15 cellular contexts compared by ENCODE assay signal in the genomic region with DNA sequence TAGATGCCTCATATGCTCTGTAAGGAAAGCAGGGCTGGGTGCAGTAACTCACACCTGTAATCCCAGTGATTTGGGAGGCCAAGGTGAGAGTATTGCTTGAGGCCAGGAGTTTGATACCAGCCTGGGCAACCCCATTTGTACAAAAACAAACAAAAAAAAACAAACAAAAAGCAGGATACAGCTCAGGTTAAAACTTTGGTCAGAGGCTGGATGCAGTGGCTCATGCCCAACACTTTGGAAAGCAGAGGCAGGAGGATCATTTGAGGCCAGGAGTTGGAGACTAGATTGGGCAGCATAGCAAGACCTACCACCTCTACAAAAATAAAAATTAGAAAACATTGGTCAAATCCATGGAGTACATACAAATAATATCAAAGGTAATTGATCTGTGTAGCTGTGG. TPM values are rescaled to one million over a fixed set of nuclear protein-coding genes. Genes with fewer than 3 reads are reported as not detected.
DNase-seq lines count a peak whose midpoint lies in the region; ATAC-seq and TF ChIP-seq lines count a peak whose summit lies in the region.
"Had no signal": no experiment of that assay in that cellular context is flagged by ENCODE, and none has a peak within 500 bp of the region (broad histone marks: within the 10 kb centered on the region; RNA-seq: fewer than 3 reads in every experiment).

No MANE protein-coding gene starts in this region.

- no peaks in the 10 kb centered on the region for H3K9me3 Mint-ChIP-seq in activated naive CD8-positive, alpha-beta T cell (ENCODE audit: low read depth)
- no peaks in the 10 kb centered on the region for H3K9me3 Mint-ChIP-seq in activated naive CD8-positive, alpha-beta T cell treated with anti-CD3 and anti-CD28 coated beads for 36 hours
- H3K9me3 Mint-ChIP-seq in effector memory CD8-positive, alpha-beta T cell = no peaks in the 10 kb centered on the region
- H3K9me3 Mint-ChIP-seq in mesothelial cell of epicardium = no peaks in the 10 kb centered on the region
- H3K9me3 Mint-ChIP-seq: CD4-positive, alpha-beta memory T cell; IgD-negative memory B cell had no signal

- DNase-seq in activated naive CD8-positive, alpha-beta T cell treated with anti-CD3 and anti-CD28 coated beads for 36 hours = no peak
- no peak for DNase-seq in effector memory CD8-positive, alpha-beta T cell
- DNase-seq in mesothelial cell of epicardium (ENCODE audit: low spot score in 2 of 2, unreplicated experiment in 2 of 2) (no peak), body of pancreas (no peak), SK-N-SH (no peak)
- DNase-seq: C1 segment of cervical spinal cord; CD4-positive, alpha-beta memory T cell; DMS79; EL had no signal

- no peak for ATAC-seq in effector memory CD8-positive, alpha-beta T cell (replicated peaks)
- no peak for ATAC-seq in HG02884 (IDR thresholded peaks at IDR 0.05; ENCODE audit: unreplicated experiment)
- no peak for ATAC-seq in HG03457 (IDR thresholded peaks at IDR 0.05; ENCODE audit: unreplicated experiment)
- ATAC-seq in body of pancreas = no peak

- no peak overlapping the region for H3K4me2 ChIP-seq in SK-N-SH

- TF ChIP-seq EP300 in SK-N-SH (IDR thresholded peaks at IDR 0.05; ENCODE audit: borderline replicate concordance in 1 of 2, low read depth in 1 of 2, low read length in 1 of 2) = no peak

- no peaks in the 10 kb centered on the region for H3K27me3 Mint-ChIP-seq in activated naive CD8-positive, alpha-beta T cell
- H3K27me3 Mint-ChIP-seq in activated naive CD8-positive, alpha-beta T cell treated with anti-CD3 and anti-CD28 coated beads for 36 hours = no peaks in the 10 kb centered on the region
- H3K27me3 Mint-ChIP-seq in effector memory CD8-positive, alpha-beta T cell = no peaks in the 10 kb centered on the region
- no peaks in the 10 kb centered on the region for H3K27me3 Mint-ChIP-seq in mesothelial cell of epicardium (ENCODE audit: low read depth)
- H3K27me3 Mint-ChIP-seq: B cell; CD4-positive, alpha-beta memory T cell; IgD-negative memory B cell had no signal

- no peaks in the 10 kb centered on the region for H3K9me2 ChIP-seq in SK-N-SH

- H3K4me1 ChIP-seq in body of pancreas = peaks cover 39% of the 10 kb centered on the region
- H3K4me1 ChIP-seq in SK-N-SH (ENCODE audit: control insufficient read depth in 1 of 2, insufficient read depth in 2 of 2, low read depth in 1 of 2, low read length in 1 of 2) = peaks cover 0 to 14% of the 10 kb centered on the region in 2 experiments; a peak in 1 of 4 replicates

- intact Hi-C loops in body of pancreas (cut with DNase I) = no loop called here

- CTCF ChIA-PET in SK-N-SH (lab: Yijun Ruan, JAX) = no interaction called here

- H3K27me3 ChIP-seq in body of pancreas (no peaks in the 10 kb centered on the region), SK-N-SH (ENCODE audit: insufficient read depth) (no peaks in the 10 kb centered on the region)

- peaks cover 100% of the 10 kb centered on the region for H3K79me2 ChIP-seq in SK-N-SH (ENCODE audit: insufficient read depth)

- H3K36me3 ChIP-seq in body of pancreas (replicated peaks in 1 of 2; ENCODE audit: insufficient read depth in 1 of 2, low read depth in 2 of 2) (no peaks in the 10 kb centered on the region), SK-N-SH (replicated peaks in 1 of 2; ENCODE audit: control insufficient read depth in 1 of 2, insufficient read depth in 2 of 2, low read length in 1 of 2) (peaks cover 0 to 7% of the 10 kb centered on the region in 2 experiments)
- H3K36me3 ChIP-seq: HAP-1 had no signal

- TF ChIP-seq RAD21 in SK-N-SH (IDR thresholded peaks at IDR 0.05; ENCODE audit: low read length) = no peak

- peaks cover 55% of the 10 kb centered on the region for H3K4me1 Mint-ChIP-seq in activated naive CD8-positive, alpha-beta T cell (ENCODE audit: low read depth)
- peaks cover 40% of the 10 kb centered on the region for H3K4me1 Mint-ChIP-seq in activated naive CD8-positive, alpha-beta T cell treated with anti-CD3 and anti-CD28 coated beads for 36 hours
- peaks cover 34 to 54% of the 10 kb centered on the region in 2 donors for H3K4me1 Mint-ChIP-seq in effector memory CD8-positive, alpha-beta T cell (ENCODE audit: low read depth in 2 of 2)
- peaks cover 11% of the 10 kb centered on the region for H3K4me1 Mint-ChIP-seq in mesothelial cell of epicardium

- H3K4me3 Mint-ChIP-seq in activated naive CD8-positive, alpha-beta T cell = peak overlapping the region; percentile 12
- H3K4me3 Mint-ChIP-seq in activated naive CD8-positive, alpha-beta T cell treated with anti-CD3 and anti-CD28 coated beads for 36 hours = no peak overlapping the region
- H3K4me3 Mint-ChIP-seq in effector memory CD8-positive, alpha-beta T cell = no peak overlapping the region
- no peak overlapping the region for H3K4me3 Mint-ChIP-seq in mesothelial cell of epicardium
- H3K4me3 Mint-ChIP-seq: B cell had no signal

- H3K4me3 ChIP-seq in body of pancreas (no peak overlapping the region), SK-N-SH (ENCODE audit: low read depth in 2 of 2, low read length in 1 of 2) (no peak overlapping the region)
- H3K4me3 ChIP-seq: HAP-1 had no signal

- H3K9me3 ChIP-seq in body of pancreas = no peaks in the 10 kb centered on the region
- no peaks in the 10 kb centered on the region for H3K9me3 ChIP-seq in SK-N-SH
- H3K9me3 ChIP-seq: HAP-1 had no signal

- no peak overlapping the region for H3K9ac ChIP-seq in SK-N-SH

- H4K20me1 ChIP-seq in SK-N-SH (ENCODE audit: insufficient read depth) = peaks cover 91% of the 10 kb centered on the region

- no peak overlapping the region for H2AFZ ChIP-seq in SK-N-SH (ENCODE audit: low read depth)

- TF ChIP-seq CTCF in mesothelial cell of epicardium (IDR thresholded peaks at IDR 0.05; ENCODE audit: unreplicated experiment) (no peak), body of pancreas (IDR thresholded peaks at IDR 0.05) (no peak), SK-N-SH (IDR thresholded peaks at IDR 0.05) (no peak)

- H3K36me3 Mint-ChIP-seq in activated naive CD8-positive, alpha-beta T cell = peaks cover 2% of the 10 kb centered on the region
- peaks cover 4% of the 10 kb centered on the region for H3K36me3 Mint-ChIP-seq in activated naive CD8-positive, alpha-beta T cell treated with anti-CD3 and anti-CD28 coated beads for 36 hours
- peaks cover 13% of the 10 kb centered on the region for H3K36me3 Mint-ChIP-seq in effector memory CD8-positive, alpha-beta T cell (ENCODE audit: insufficient read depth)
- no peaks in the 10 kb centered on the region for H3K36me3 Mint-ChIP-seq in mesothelial cell of epicardium

- no peaks in the 10 kb centered on the region for H3F3A ChIP-seq in SK-N-SH (replicated peaks; ENCODE audit: insufficient read depth)

- no peak for TF ChIP-seq POLR2A in body of pancreas (IDR thresholded peaks at IDR 0.05)

- H3K27ac Mint-ChIP-seq in activated naive CD8-positive, alpha-beta T cell = no peak overlapping the region
- no peak overlapping the region for H3K27ac Mint-ChIP-seq in activated naive CD8-positive, alpha-beta T cell treated with anti-CD3 and anti-CD28 coated beads for 36 hours
- peak overlapping the region; percentile 74 to 88 for H3K27ac Mint-ChIP-seq in effector memory CD8-positive, alpha-beta T cell
- H3K27ac Mint-ChIP-seq in mesothelial cell of epicardium = peak overlapping the region; percentile 79
- H3K27ac Mint-ChIP-seq: B cell, IgD-negative memory B cell had no signal

- no peak overlapping the region for H3K27ac ChIP-seq in body of pancreas
- H3K27ac ChIP-seq in SK-N-SH (ENCODE audit: low read depth in 2 of 2, low read length in 1 of 2) = no peak overlapping the region

- POLR2A ChIA-PET in SK-N-SH (lab: Yijun Ruan, JAX) = no interaction called here

TF ChIP-seq in SK-N-SH, 30 proteins besides CTCF, POLR2A, EP300 and RAD21:
- no peak for TF ChIP-seq ZBTB33 (IDR thresholded peaks at IDR 0.05; ENCODE audit: borderline replicate concordance, low read depth)
- TF ChIP-seq GATA2 (CRISPR knock-in tag; IDR thresholded peaks at IDR 0.05) = no peak
- no peak for TF ChIP-seq GABPA (IDR thresholded peaks at IDR 0.05; ENCODE audit: low read depth)

RNA-seq across cellular contexts. Expression of gene CUL5, which starts 7.9 kb away (rescaled TPM):
- 10 to 100 TPM; 35.4 to 37.5 TPM for total RNA-seq in activated naive CD8-positive, alpha-beta T cell treated with anti-CD3 and anti-CD28 coated beads for 36 hours
- 51.7 to 52.6 TPM (median 51.8 TPM) in 3 replicates for total RNA-seq in mesothelial cell of epicardium
- 10 to 100 TPM; 13.7 to 39.9 TPM for total RNA-seq in body of pancreas
- polyA plus RNA-seq in SK-N-SH (2012; rRNA removed) = 6.8 and 8.0 TPM in 2 replicates
- 8.4 and 8.9 TPM in 2 replicates for polyA plus RNA-seq in SK-N-SH (2012; cell fraction: cytosol; rRNA removed)
- 10.4 and 11.1 TPM in 2 replicates for polyA plus RNA-seq in SK-N-SH (2012; cell fraction: nucleus; rRNA removed)

Comparison
In these comparisons a context has a peak if more than half of its experiments do, and no peak if none do; other contexts are left out.
1. H3K27ac Mint-ChIP-seq: peak in effector memory CD8-positive, alpha-beta T cell (2 of 2) and mesothelial cell of epicardium (single experiment); none in activated naive CD8-positive, alpha-beta T cell (single experiment) and activated naive CD8-positive, alpha-beta T cell treated with anti-CD3 and anti-CD28 coated beads for 36 hours (single experiment).